8 cellular contexts compared by ENCODE assay signal in the genomic region with DNA sequence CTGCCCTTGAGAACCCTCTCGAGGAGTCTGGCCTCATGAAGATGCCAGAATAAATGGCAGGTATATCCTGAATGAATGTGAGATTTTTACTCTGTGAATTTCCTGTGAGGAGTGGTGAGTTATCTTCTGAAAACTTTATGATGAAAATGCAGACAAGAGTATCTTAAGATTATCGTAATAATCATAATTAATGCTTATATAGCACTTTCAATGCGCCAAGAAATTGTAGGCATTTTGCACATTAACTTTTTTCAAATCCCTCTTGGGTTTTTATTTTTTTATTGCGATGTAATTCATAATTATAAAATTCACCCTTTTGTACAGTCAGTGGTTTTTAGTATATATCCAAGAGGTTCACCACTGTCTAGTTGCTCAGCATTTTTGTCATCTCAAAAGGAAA.
DNase-seq lines count a peak whose midpoint lies in the region; ATAC-seq and TF ChIP-seq lines count a peak whose summit lies in the region.
"Not testable (repeated sequence)": the region's sequence is repeated elsewhere in the genome, so short reads cannot be mapped to it uniquely, and the experiment has no call there.

No MANE protein-coding gene starts in this region.

- H3K4me2 ChIP-seq in mesenchymal stem cell (ENCODE audit: low read length, poor library complexity, severe bottlenecking): not testable (repeated sequence)

- intact Hi-C loops in activated B cell treated with CpG ODN at 0.5 μM for 24 hours (cut with micrococcal nuclease): not testable (repeated sequence)

- not testable (repeated sequence) for H3K36me3 ChIP-seq in ACC112 (ENCODE audit: insufficient read depth, low read length)
- H3K36me3 ChIP-seq in mesenchymal stem cell (ENCODE audit: control insufficient read depth in 1 of 2, insufficient read depth in 2 of 2, low read depth in 1 of 2, low read length in 2 of 2): peaks cover 0 to 12% of the 10 kb centered on the region in 2 experiments

- CTCF ChIA-PET in activated B cell treated with CpG ODN at 0.5 μM for 24 hours (lab: Charles Lee): not testable (repeated sequence)

- H3K27ac Mint-ChIP-seq in activated B cell treated with CpG ODN at 0.5 μM for 24 hours (peak overlapping the region; percentile 99), brain (peak overlapping the region in 3 of 5 experiments; percentile 3 to 44 (median 25))
- not testable (repeated sequence) for H3K27ac Mint-ChIP-seq in stimulated activated memory B cell treated with anti-CD40 and anti-IgM and Interleukin-4, amounts not matched to agents 10 μg/mL and 1 μg/mL and 100 μg/mL, for 72 hours

- not testable (repeated sequence) for H2BK120ac ChIP-seq in mesenchymal stem cell (ENCODE audit: low read depth, low read length)

- not testable (repeated sequence) for H2AFZ ChIP-seq in ACC112 (ENCODE audit: low read length, unreplicated experiment); mesenchymal stem cell (ENCODE audit: low read depth, low read length)

- TF ChIP-seq CTCF in GM12864 (IDR thresholded peaks at IDR 0.05; ENCODE audit: low read depth, low read length, missing control alignments); NB4 (IDR thresholded peaks at IDR 0.05; ENCODE audit: low read depth, low read length); activated B cell treated with CpG ODN at 0.5 μM for 24 hours (IDR thresholded peaks at IDR 0.05); brain (conservative IDR thresholded peaks at IDR 0.05); foreskin fibroblast (IDR thresholded peaks at IDR 0.05; ENCODE audit: low read depth, low read length): not testable (repeated sequence)

- H3K27ac ChIP-seq in ACC112 (ENCODE audit: low read depth, low read length); mesenchymal stem cell (ENCODE audit: low read length, poor library complexity, severe bottlenecking): not testable (repeated sequence)

- H3K4me3 ChIP-seq in ACC112 (ENCODE audit: low read depth, low read length) (peak overlapping the region; percentile 86), GM12864 (ENCODE audit: low read depth, low read length) (peak overlapping the region; percentile 61; the same call in 1 of the 2 replicates), NB4 (ENCODE audit: low read depth, low read length) (peak overlapping the region; percentile 72), foreskin fibroblast (ENCODE audit: low read depth in 1 of 2, low read length in 2 of 2) (peak overlapping the region; percentile 83 to 93), mesenchymal stem cell (ENCODE audit: insufficient read depth in 1 of 2, low read depth in 1 of 2, low read length in 2 of 2) (peak overlapping the region in 1 of 2 experiments; percentile 87)

- peaks cover 41% of the 10 kb centered on the region for H3K4me1 Mint-ChIP-seq in activated B cell treated with CpG ODN at 0.5 μM for 24 hours
- H3K4me1 Mint-ChIP-seq in brain: peaks cover 25% of the 10 kb centered on the region
- peaks cover 28% of the 10 kb centered on the region for H3K4me1 Mint-ChIP-seq in stimulated activated memory B cell treated with anti-CD40 and anti-IgM and Interleukin-4, amounts not matched to agents 10 μg/mL and 1 μg/mL and 100 μg/mL, for 72 hours

- H3K36me3 Mint-ChIP-seq in activated B cell treated with CpG ODN at 0.5 μM for 24 hours (ENCODE audit: low read depth): peaks cover 42% of the 10 kb centered on the region
- H3K36me3 Mint-ChIP-seq in brain: not testable (repeated sequence)
- peaks cover 30% of the 10 kb centered on the region for H3K36me3 Mint-ChIP-seq in stimulated activated memory B cell treated with anti-CD40 and anti-IgM and Interleukin-4, amounts not matched to agents 10 μg/mL and 1 μg/mL and 100 μg/mL, for 72 hours

- not testable (repeated sequence) for H3K18ac ChIP-seq in mesenchymal stem cell (ENCODE audit: low read depth in 1 of 2, low read length in 2 of 2)

- H3K9ac ChIP-seq in mesenchymal stem cell (ENCODE audit: low read length): peak overlapping the region; percentile 94

- H4K91ac ChIP-seq in mesenchymal stem cell (ENCODE audit: low read length): not testable (repeated sequence)

- not testable (repeated sequence) for H3K4me3 Mint-ChIP-seq in activated B cell treated with CpG ODN at 0.5 μM for 24 hours, brain
- peak overlapping the region; percentile 70 for H3K4me3 Mint-ChIP-seq in stimulated activated memory B cell treated with anti-CD40 and anti-IgM and Interleukin-4, amounts not matched to agents 10 μg/mL and 1 μg/mL and 100 μg/mL, for 72 hours

- H2BK15ac ChIP-seq in mesenchymal stem cell (ENCODE audit: low read depth, poor library complexity, severe bottlenecking): not testable (repeated sequence)

- not testable (repeated sequence) for H2BK5ac ChIP-seq in mesenchymal stem cell (ENCODE audit: low read depth, low read length, poor library complexity, severe bottlenecking)

- not testable (repeated sequence) for TF ChIP-seq POLR2A in NB4 (IDR thresholded peaks at IDR 0.05; ENCODE audit: extremely low read depth, insufficient read length)

- not testable (repeated sequence) for H2BK12ac ChIP-seq in mesenchymal stem cell (ENCODE audit: low read length in 2 of 2)

- H3K9me3 Mint-ChIP-seq in activated B cell treated with CpG ODN at 0.5 μM for 24 hours; stimulated activated memory B cell treated with anti-CD40 and anti-IgM and Interleukin-4, amounts not matched to agents 10 μg/mL and 1 μg/mL and 100 μg/mL, for 72 hours: not testable (repeated sequence)
- peaks cover 7 to 13% (median 7%) of the 10 kb centered on the region in 5 experiments for H3K9me3 Mint-ChIP-seq in brain

- H3K4ac ChIP-seq in mesenchymal stem cell (ENCODE audit: low read depth in 1 of 2, low read length in 2 of 2): not testable (repeated sequence)

- H3K27me3 Mint-ChIP-seq in activated B cell treated with CpG ODN at 0.5 μM for 24 hours; brain; stimulated activated memory B cell treated with anti-CD40 and anti-IgM and Interleukin-4, amounts not matched to agents 10 μg/mL and 1 μg/mL and 100 μg/mL, for 72 hours: not testable (repeated sequence)

- not testable (repeated sequence) for ATAC-seq in activated B cell treated with CpG ODN at 0.5 μM for 24 hours (ENCODE audit: low read depth); stimulated activated memory B cell treated with anti-CD40 and anti-IgM and Interleukin-4, amounts not matched to agents 10 μg/mL and 1 μg/mL and 100 μg/mL, for 72 hours

- WGBS in mesenchymal stem cell: no CpG with 5 or more reads among the region's 4 CpGs

- H3K4me1 ChIP-seq in ACC112 (ENCODE audit: control insufficient read depth, insufficient read depth, low read length, unreplicated experiment): peaks cover 12% of the 10 kb centered on the region
- H3K4me1 ChIP-seq in mesenchymal stem cell (ENCODE audit: control insufficient read depth, insufficient read depth, low read depth, low read length): not testable (repeated sequence)

- not testable (repeated sequence) for H2AK5ac ChIP-seq in mesenchymal stem cell (ENCODE audit: low read length, severe bottlenecking)

- H3K23ac ChIP-seq in mesenchymal stem cell (ENCODE audit: low read length in 2 of 2): not testable (repeated sequence)

- not testable (repeated sequence) for H4K8ac ChIP-seq in mesenchymal stem cell (ENCODE audit: low read length)

- H3K79me1 ChIP-seq in mesenchymal stem cell (replicated peaks; ENCODE audit: low read length, poor library complexity, severe bottlenecking): not testable (repeated sequence)

- POLR2A ChIA-PET in activated B cell treated with CpG ODN at 0.5 μM for 24 hours (lab: Charles Lee): not testable (repeated sequence)

- not testable (repeated sequence) for DNase-seq in GM12864 (ENCODE audit: low read depth); NB4 (ENCODE audit: low read depth); activated B cell treated with CpG ODN at 0.5 μM for 24 hours; foreskin fibroblast; mesenchymal stem cell

- H3K14ac ChIP-seq in mesenchymal stem cell (ENCODE audit: low read length in 2 of 2): not testable (repeated sequence)

- H3K9me3 ChIP-seq in mesenchymal stem cell (ENCODE audit: control insufficient read depth, low read length): not testable (repeated sequence)

- not testable (repeated sequence) for H3K27me3 ChIP-seq in ACC112 (ENCODE audit: insufficient read depth, low read length); mesenchymal stem cell (ENCODE audit: control insufficient read depth in 1 of 2, insufficient read depth in 1 of 2, low read length in 2 of 2)

- peaks cover 17% of the 10 kb centered on the region for H3K79me2 ChIP-seq in ACC112 (ENCODE audit: control insufficient read depth, insufficient read depth, low read length, unreplicated experiment)
